Comparison of ENCODE assay signal across 8 cellular contexts in genomic region chr5:80408475-80408875, GRCh38. TPM values are rescaled to one million over a fixed set of nuclear protein-coding genes. Genes with fewer than 3 reads are reported as not detected.
DNase-seq lines count a peak whose midpoint lies in the region; ATAC-seq and TF ChIP-seq lines count a peak whose summit lies in the region.

No MANE protein-coding gene starts in this region.

- peak overlapping the region; percentile 97 for H3K4me3 Mint-ChIP-seq in T-helper 1 cell treated with Interleukin-12 subunit alpha and Interleukin-12 subunit beta and Interleukin-4 antibody, amounts not matched to agents 30 μg/mL and 1 μg/mL, for 36 hours
- peak overlapping the region; percentile 89 for H3K4me3 Mint-ChIP-seq in dendritic cell treated with granulocyte-macrophage colony-stimulating factor and Interleukin-4, amounts not matched to agents 40 ng/mL and 50 ng/mL, for 4 days

- no peaks in the 10 kb centered on the region for H3K9me3 Mint-ChIP-seq in T-helper 1 cell treated with Interleukin-12 subunit alpha and Interleukin-12 subunit beta and Interleukin-4 antibody, amounts not matched to agents 30 μg/mL and 1 μg/mL, for 36 hours
- H3K9me3 Mint-ChIP-seq in dendritic cell treated with granulocyte-macrophage colony-stimulating factor and Interleukin-4, amounts not matched to agents 40 ng/mL and 50 ng/mL, for 4 days, result no peaks in the 10 kb centered on the region

- no peaks in the 10 kb centered on the region for H3K9me3 ChIP-seq in lung (ENCODE audit: control insufficient read depth in 2 of 2, insufficient read depth in 1 of 2, low read length in 1 of 2)

- H3K27me3 ChIP-seq in lung (ENCODE audit: control insufficient read depth, insufficient read depth), result no peaks in the 10 kb centered on the region

- peaks cover 6% of the 10 kb centered on the region for H3K36me3 Mint-ChIP-seq in T-helper 1 cell treated with Interleukin-12 subunit alpha and Interleukin-12 subunit beta and Interleukin-4 antibody, amounts not matched to agents 30 μg/mL and 1 μg/mL, for 36 hours (ENCODE audit: low read depth)
- H3K36me3 Mint-ChIP-seq in dendritic cell treated with granulocyte-macrophage colony-stimulating factor and Interleukin-4, amounts not matched to agents 40 ng/mL and 50 ng/mL, for 4 days (ENCODE audit: low read depth), result peaks cover 38% of the 10 kb centered on the region

- H3K4me3 ChIP-seq in LNCaP clone FGC (ENCODE audit: low read depth, low read length) (peak overlapping the region; percentile 88), lung (peak overlapping the region; percentile 84)

- H3K36me3 ChIP-seq in lung (ENCODE audit: control insufficient read depth in 2 of 2, insufficient read depth in 2 of 2, low read length in 2 of 2), result no peaks in the 10 kb centered on the region

- 0% methylated on average over 18 to 19 of the region's 19 CpGs for WGBS in lung, 2 donors

- no peak for TF ChIP-seq CTCF in LNCaP clone FGC (IDR thresholded peaks at IDR 0.05; ENCODE audit: control insufficient read depth, extremely low read depth, insufficient read depth)
- no peak for TF ChIP-seq CTCF in lung (IDR thresholded peaks at IDR 0.05; ENCODE audit: control extremely low read depth, extremely low read depth)

- H3K27ac ChIP-seq in lung (ENCODE audit: low read depth in 1 of 2, low read length in 1 of 2), result peak overlapping the region; percentile 93 to 100

- H3K27me3 Mint-ChIP-seq in T-helper 1 cell treated with Interleukin-12 subunit alpha and Interleukin-12 subunit beta and Interleukin-4 antibody, amounts not matched to agents 30 μg/mL and 1 μg/mL, for 36 hours (ENCODE audit: low read depth), result peaks cover 3% of the 10 kb centered on the region
- H3K27me3 Mint-ChIP-seq in dendritic cell treated with granulocyte-macrophage colony-stimulating factor and Interleukin-4, amounts not matched to agents 40 ng/mL and 50 ng/mL, for 4 days, result no peaks in the 10 kb centered on the region

- intact Hi-C loops in dendritic cell treated with granulocyte-macrophage colony-stimulating factor and Interleukin-4, amounts not matched to agents 40 ng/mL and 50 ng/mL, for 4 days (cut with micrococcal nuclease), result loop anchor here (2.0 to 10.0 kb wide), 3 partner anchors 62 to 281 kb away; partner anchors contain the start of gene SERINC5

- peak overlapping the region; percentile 55 for H3K27ac Mint-ChIP-seq in T-helper 1 cell treated with Interleukin-12 subunit alpha and Interleukin-12 subunit beta and Interleukin-4 antibody, amounts not matched to agents 30 μg/mL and 1 μg/mL, for 36 hours
- peak overlapping the region; percentile 99 for H3K27ac Mint-ChIP-seq in dendritic cell treated with granulocyte-macrophage colony-stimulating factor and Interleukin-4, amounts not matched to agents 40 ng/mL and 50 ng/mL, for 4 days

- peaks cover 17% of the 10 kb centered on the region for H3K4me1 Mint-ChIP-seq in T-helper 1 cell treated with Interleukin-12 subunit alpha and Interleukin-12 subunit beta and Interleukin-4 antibody, amounts not matched to agents 30 μg/mL and 1 μg/mL, for 36 hours (ENCODE audit: low read depth)
- H3K4me1 Mint-ChIP-seq in dendritic cell treated with granulocyte-macrophage colony-stimulating factor and Interleukin-4, amounts not matched to agents 40 ng/mL and 50 ng/mL, for 4 days (ENCODE audit: low read depth), result peaks cover 47% of the 10 kb centered on the region

- ATAC-seq in GM21717 (IDR thresholded peaks at IDR 0.05; ENCODE audit: unreplicated experiment), result peak; percentile 41
- ATAC-seq in lung (ENCODE audit: insufficient read depth, low FRiP score), result peak; percentile 39
- no peak for ATAC-seq in HG03159 (IDR thresholded peaks at IDR 0.05; ENCODE audit: unreplicated experiment)

- peak; percentile 16 for DNase-seq in GDM1 (lab: John Stamatoyannopoulos, UW)
- no peak for DNase-seq in LNCaP clone FGC (ENCODE audit: low read depth)
- DNase-seq in lung (ENCODE audit: low spot score), result no peak
- peak; percentile 24 to 30 for DNase-seq in stimulated activated CD8-positive, alpha-beta memory T cell treated with anti-CD3 and anti-CD28 coated beads, Interleukin-2, amount 100 ng/mL, for 48 hours (ENCODE audit: low read depth in 2 of 2)

- peaks cover 5 to 6% of the 10 kb centered on the region in 2 donors for H3K4me1 ChIP-seq in lung (ENCODE audit: control insufficient read depth in 2 of 2, insufficient read depth in 2 of 2, low read length in 2 of 2)

RNA-seq across cellular contexts. Expression of gene ZFYVE16, which starts 0.6 kb away (rescaled TPM):
- total RNA-seq in lung, result 100 to 1,000 TPM in 1 of 2 donors, 10 to 100 TPM in 1; 34.1 to 102 TPM
- 10 to 100 TPM; 14.5 to 18.4 TPM for polyA plus RNA-seq in lung

Comparison
In these comparisons a context has a peak if more than half of its experiments do, and no peak if none do; other contexts are left out.
1. DNase-seq: peak in GDM1 (single experiment) and stimulated activated CD8-positive, alpha-beta memory T cell treated with anti-CD3 and anti-CD28 coated beads, Interleukin-2, amount 100 ng/mL, for 48 hours (2 of 2); none in LNCaP clone FGC (single experiment) and lung (single experiment).